ENCODE assay signal across 1 cellular context in the genomic region with DNA sequence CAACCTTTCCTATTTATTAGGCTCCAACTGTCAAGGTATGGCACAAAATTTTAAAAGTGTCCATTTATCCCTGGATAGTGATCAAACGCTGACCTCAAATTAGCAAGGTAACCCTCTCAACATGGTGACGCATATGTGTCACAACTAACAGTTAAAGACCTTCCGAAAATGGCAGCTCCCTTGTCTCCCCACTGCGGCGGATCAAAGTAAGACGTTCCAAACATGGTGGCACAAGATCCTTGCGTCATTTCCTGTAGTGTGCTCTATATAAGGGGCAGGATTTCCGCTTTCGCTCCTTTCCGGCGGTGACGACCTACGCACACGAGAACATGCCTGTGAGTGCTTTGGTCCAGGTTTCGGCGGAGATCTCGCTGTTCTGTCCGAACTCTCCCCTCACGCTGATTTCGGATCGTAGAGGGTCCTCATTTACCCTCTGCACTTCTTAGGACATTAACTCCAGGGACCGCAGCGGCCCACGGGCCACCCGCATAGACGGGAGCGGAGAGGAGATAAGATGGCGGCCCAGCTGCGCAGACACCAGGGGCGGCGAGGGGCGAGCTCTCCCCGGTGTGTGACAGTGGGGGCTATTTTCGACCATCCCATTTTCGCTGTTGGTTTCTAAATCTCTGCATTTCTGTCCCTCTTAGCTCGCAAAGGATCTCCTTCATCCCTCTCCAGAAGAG.
TF ChIP-seq lines count a peak whose summit lies in the region.

A gene (plus strand): TSS at position 295 of the 683 bp plus-strand sequence. CDS start 35 bp downstream, at position 330.

TF ChIP-seq in HepG2, 621 proteins besides CTCF, POLR2A, EP300 and RAD21 (continued from another document and continues in another):
- TF ChIP-seq RNF2 (conservative IDR thresholded peaks at IDR 0.05; ENCODE audit: low read depth) (peak; percentile 46; the same call in 1 of the 2 replicates), TMF1 (CRISPR knock-in tag; IDR thresholded peaks at IDR 0.05; ENCODE audit: low read depth) (no peak), ZNF607 (CRISPR knock-in tag; IDR thresholded peaks at IDR 0.05; ENCODE audit: borderline replicate concordance) (no peak), ZFP36L1 (CRISPR knock-in tag; IDR thresholded peaks at IDR 0.05) (no peak), ARID2 (CRISPR knock-in tag; IDR thresholded peaks at IDR 0.05; ENCODE audit: borderline replicate concordance) (no peak), CBX2 (IDR thresholded peaks at IDR 0.05; ENCODE audit: low read depth, low read length) (no peak), CBX2 (CRISPR knock-in tag; IDR thresholded peaks at IDR 0.05; ENCODE audit: low read depth) (no peak), ZSCAN12 (CRISPR knock-in tag; IDR thresholded peaks at IDR 0.05) (0 out of 2 replicates have a peak, but pooled peaks have one; percentile 24), ZIK1 (CRISPR knock-in tag; IDR thresholded peaks at IDR 0.05; ENCODE audit: borderline replicate concordance, low read depth) (peak; percentile 52; the same call in 1 of the 2 replicates), RFXANK (CRISPR knock-in tag; IDR thresholded peaks at IDR 0.05) (peak; percentile 60; the same call in 1 of the 2 replicates), ZNF619 (CRISPR knock-in tag; IDR thresholded peaks at IDR 0.05) (no peak), ZKSCAN8 (CRISPR knock-in tag; IDR thresholded peaks at IDR 0.05; ENCODE audit: borderline replicate concordance) (peak; percentile 84; the same call in 1 of the 2 replicates), ZMAT3 (CRISPR knock-in tag; conservative IDR thresholded peaks at IDR 0.05) (peak; percentile 69; the same call in 1 of the 2 replicates), ZNF567 (CRISPR knock-in tag; IDR thresholded peaks at IDR 0.05; ENCODE audit: borderline replicate concordance) (no peak), ZNF816 (CRISPR knock-in tag; IDR thresholded peaks at IDR 0.05; ENCODE audit: borderline replicate concordance) (no peak), RBFOX2 (IDR thresholded peaks at IDR 0.05; ENCODE audit: low read depth, low read length) (peak; percentile 80), ZNF660 (CRISPR knock-in tag; IDR thresholded peaks at IDR 0.05; ENCODE audit: borderline replicate concordance, low read depth) (no peak), KLF16 (CRISPR knock-in tag; IDR thresholded peaks at IDR 0.05) (peak in 1 of 2 experiments; percentile 95; a peak in 2 of 4 replicates)
- TF ChIP-seq, protein P1, sequence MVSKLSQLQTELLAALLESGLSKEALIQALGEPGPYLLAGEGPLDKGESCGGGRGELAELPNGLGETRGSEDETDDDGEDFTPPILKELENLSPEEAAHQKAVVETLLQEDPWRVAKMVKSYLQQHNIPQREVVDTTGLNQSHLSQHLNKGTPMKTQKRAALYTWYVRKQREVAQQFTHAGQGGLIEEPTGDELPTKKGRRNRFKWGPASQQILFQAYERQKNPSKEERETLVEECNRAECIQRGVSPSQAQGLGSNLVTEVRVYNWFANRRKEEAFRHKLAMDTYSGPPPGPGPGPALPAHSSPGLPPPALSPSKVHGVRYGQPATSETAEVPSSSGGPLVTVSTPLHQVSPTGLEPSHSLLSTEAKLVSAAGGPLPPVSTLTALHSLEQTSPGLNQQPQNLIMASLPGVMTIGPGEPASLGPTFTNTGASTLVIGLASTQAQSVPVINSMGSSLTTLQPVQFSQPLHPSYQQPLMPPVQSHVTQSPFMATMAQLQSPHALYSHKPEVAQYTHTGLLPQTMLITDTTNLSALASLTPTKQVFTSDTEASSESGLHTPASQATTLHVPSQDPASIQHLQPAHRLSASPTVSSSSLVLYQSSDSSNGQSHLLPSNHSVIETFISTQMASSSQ (IDR thresholded peaks at IDR 0.05; ENCODE audit: low read depth) = 0 out of 2 replicates have a peak, but pooled peaks have one; percentile 34
- TF ChIP-seq, protein P1 (CRISPR knock-in tag; IDR thresholded peaks at IDR 0.05; ENCODE audit: borderline replicate concordance) = peak; percentile 73; the same call in 1 of the 2 replicates
- TF ChIP-seq, protein P2, sequence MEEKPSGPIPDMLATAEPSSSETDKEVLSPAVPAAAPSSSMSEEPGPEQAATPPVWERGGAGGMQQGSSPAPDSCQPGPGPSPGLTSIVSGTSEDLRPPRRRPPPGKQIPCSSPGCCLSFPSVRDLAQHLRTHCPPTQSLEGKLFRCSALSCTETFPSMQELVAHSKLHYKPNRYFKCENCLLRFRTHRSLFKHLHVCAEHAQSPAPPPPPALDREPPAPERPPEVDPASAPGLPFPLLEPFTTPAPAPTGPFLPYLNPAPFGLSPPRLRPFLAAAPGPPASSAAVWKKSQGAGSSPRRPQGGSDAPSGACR (CRISPR knock-in tag; IDR thresholded peaks at IDR 0.05) = peak; percentile 49; the same call in 1 of the 2 replicates
- TF ChIP-seq, protein P3, sequence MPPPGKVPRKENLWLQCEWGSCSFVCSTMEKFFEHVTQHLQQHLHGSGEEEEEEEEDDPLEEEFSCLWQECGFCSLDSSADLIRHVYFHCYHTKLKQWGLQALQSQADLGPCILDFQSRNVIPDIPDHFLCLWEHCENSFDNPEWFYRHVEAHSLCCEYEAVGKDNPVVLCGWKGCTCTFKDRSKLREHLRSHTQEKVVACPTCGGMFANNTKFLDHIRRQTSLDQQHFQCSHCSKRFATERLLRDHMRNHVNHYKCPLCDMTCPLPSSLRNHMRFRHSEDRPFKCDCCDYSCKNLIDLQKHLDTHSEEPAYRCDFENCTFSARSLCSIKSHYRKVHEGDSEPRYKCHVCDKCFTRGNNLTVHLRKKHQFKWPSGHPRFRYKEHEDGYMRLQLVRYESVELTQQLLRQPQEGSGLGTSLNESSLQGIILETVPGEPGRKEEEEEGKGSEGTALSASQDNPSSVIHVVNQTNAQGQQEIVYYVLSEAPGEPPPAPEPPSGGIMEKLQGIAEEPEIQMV (CRISPR knock-in tag; IDR thresholded peaks at IDR 0.05; ENCODE audit: low read depth) = peak; percentile 78; the same call in 1 of the 2 replicates
- TF ChIP-seq, protein P4, sequence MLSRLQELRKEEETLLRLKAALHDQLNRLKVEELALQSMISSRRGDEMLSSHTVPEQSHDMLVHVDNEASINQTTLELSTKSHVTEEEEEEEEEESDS (CRISPR knock-in tag; IDR thresholded peaks at IDR 0.05; ENCODE audit: borderline replicate concordance) = no peak
- TF ChIP-seq, protein P5, sequence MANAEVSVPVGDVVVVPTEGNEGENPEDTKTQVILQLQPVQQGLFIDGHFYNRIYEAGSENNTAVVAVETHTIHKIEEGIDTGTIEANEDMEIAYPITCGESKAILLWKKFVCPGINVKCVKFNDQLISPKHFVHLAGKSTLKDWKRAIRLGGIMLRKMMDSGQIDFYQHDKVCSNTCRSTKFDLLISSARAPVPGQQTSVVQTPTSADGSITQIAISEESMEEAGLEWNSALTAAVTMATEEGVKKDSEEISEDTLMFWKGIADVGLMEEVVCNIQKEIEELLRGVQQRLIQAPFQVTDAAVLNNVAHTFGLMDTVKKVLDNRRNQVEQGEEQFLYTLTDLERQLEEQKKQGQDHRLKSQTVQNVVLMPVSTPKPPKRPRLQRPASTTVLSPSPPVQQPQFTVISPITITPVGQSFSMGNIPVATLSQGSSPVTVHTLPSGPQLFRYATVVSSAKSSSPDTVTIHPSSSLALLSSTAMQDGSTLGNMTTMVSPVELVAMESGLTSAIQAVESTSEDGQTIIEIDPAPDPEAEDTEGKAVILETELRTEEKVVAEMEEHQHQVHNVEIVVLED (CRISPR knock-in tag; IDR thresholded peaks at IDR 0.05; ENCODE audit: borderline replicate concordance) = peak; percentile 86; the same call in 1 of the 2 replicates
- TF ChIP-seq, protein P6, sequence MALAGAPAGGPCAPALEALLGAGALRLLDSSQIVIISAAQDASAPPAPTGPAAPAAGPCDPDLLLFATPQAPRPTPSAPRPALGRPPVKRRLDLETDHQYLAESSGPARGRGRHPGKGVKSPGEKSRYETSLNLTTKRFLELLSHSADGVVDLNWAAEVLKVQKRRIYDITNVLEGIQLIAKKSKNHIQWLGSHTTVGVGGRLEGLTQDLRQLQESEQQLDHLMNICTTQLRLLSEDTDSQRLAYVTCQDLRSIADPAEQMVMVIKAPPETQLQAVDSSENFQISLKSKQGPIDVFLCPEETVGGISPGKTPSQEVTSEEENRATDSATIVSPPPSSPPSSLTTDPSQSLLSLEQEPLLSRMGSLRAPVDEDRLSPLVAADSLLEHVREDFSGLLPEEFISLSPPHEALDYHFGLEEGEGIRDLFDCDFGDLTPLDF (CRISPR knock-in tag; IDR thresholded peaks at IDR 0.05) = no peak
- TF ChIP-seq, protein P7, sequence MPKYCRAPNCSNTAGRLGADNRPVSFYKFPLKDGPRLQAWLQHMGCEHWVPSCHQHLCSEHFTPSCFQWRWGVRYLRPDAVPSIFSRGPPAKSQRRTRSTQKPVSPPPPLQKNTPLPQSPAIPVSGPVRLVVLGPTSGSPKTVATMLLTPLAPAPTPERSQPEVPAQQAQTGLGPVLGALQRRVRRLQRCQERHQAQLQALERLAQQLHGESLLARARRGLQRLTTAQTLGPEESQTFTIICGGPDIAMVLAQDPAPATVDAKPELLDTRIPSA (CRISPR knock-in tag; IDR thresholded peaks at IDR 0.05; ENCODE audit: borderline replicate concordance) = no peak
- TF ChIP-seq, protein P8, sequence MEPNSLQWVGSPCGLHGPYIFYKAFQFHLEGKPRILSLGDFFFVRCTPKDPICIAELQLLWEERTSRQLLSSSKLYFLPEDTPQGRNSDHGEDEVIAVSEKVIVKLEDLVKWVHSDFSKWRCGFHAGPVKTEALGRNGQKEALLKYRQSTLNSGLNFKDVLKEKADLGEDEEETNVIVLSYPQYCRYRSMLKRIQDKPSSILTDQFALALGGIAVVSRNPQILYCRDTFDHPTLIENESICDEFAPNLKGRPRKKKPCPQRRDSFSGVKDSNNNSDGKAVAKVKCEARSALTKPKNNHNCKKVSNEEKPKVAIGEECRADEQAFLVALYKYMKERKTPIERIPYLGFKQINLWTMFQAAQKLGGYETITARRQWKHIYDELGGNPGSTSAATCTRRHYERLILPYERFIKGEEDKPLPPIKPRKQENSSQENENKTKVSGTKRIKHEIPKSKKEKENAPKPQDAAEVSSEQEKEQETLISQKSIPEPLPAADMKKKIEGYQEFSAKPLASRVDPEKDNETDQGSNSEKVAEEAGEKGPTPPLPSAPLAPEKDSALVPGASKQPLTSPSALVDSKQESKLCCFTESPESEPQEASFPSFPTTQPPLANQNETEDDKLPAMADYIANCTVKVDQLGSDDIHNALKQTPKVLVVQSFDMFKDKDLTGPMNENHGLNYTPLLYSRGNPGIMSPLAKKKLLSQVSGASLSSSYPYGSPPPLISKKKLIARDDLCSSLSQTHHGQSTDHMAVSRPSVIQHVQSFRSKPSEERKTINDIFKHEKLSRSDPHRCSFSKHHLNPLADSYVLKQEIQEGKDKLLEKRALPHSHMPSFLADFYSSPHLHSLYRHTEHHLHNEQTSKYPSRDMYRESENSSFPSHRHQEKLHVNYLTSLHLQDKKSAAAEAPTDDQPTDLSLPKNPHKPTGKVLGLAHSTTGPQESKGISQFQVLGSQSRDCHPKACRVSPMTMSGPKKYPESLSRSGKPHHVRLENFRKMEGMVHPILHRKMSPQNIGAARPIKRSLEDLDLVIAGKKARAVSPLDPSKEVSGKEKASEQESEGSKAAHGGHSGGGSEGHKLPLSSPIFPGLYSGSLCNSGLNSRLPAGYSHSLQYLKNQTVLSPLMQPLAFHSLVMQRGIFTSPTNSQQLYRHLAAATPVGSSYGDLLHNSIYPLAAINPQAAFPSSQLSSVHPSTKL (CRISPR knock-in tag; IDR thresholded peaks at IDR 0.05) = peak; percentile 67
- TF ChIP-seq, protein P9, sequence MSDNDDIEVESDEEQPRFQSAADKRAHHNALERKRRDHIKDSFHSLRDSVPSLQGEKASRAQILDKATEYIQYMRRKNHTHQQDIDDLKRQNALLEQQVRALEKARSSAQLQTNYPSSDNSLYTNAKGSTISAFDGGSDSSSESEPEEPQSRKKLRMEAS (IDR thresholded peaks at IDR 0.05) = peak; percentile 66; the same call in 1 of the 2 replicates
- TF ChIP-seq, protein P10, sequence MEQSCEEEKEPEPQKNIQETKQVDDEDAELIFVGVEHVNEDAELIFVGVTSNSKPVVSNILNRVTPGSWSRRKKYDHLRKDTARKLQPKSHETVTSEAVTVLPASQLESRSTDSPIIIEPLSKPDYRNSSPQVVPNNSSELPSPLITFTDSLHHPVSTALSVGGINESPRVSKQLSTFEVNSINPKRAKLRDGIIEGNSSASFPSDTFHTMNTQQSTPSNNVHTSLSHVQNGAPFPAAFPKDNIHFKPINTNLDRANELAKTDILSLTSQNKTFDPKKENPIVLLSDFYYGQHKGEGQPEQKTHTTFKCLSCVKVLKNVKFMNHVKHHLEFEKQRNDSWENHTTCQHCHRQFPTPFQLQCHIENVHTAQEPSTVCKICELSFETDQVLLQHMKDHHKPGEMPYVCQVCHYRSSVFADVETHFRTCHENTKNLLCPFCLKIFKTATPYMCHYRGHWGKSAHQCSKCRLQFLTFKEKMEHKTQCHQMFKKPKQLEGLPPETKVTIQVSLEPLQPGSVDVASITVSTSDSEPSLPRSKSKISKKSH (CRISPR knock-in tag; IDR thresholded peaks at IDR 0.05; ENCODE audit: borderline replicate concordance) = no peak; the same call in 1 of the 2 replicates
- TF ChIP-seq, protein P11, sequence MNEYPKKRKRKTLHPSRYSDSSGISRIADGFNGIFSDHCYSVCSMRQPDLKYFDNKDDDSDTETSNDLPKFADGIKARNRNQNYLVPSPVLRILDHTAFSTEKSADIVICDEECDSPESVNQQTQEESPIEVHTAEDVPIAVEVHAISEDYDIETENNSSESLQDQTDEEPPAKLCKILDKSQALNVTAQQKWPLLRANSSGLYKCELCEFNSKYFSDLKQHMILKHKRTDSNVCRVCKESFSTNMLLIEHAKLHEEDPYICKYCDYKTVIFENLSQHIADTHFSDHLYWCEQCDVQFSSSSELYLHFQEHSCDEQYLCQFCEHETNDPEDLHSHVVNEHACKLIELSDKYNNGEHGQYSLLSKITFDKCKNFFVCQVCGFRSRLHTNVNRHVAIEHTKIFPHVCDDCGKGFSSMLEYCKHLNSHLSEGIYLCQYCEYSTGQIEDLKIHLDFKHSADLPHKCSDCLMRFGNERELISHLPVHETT (CRISPR knock-in tag; conservative IDR thresholded peaks at IDR 0.05) = no peak; the same call in none of the 2 replicates
- TF ChIP-seq, protein P12, sequence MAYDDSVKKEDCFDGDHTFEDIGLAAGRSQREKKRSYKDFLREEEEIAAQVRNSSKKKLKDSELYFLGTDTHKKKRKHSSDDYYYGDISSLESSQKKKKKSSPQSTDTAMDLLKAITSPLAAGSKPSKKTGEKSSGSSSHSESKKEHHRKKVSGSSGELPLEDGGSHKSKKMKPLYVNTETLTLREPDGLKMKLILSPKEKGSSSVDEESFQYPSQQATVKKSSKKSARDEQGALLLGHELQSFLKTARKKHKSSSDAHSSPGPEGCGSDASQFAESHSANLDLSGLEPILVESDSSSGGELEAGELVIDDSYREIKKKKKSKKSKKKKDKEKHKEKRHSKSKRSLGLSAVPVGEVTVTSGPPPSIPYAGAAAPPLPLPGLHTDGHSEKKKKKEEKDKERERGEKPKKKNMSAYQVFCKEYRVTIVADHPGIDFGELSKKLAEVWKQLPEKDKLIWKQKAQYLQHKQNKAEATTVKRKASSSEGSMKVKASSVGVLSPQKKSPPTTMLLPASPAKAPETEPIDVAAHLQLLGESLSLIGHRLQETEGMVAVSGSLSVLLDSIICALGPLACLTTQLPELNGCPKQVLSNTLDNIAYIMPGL (CRISPR knock-in tag; IDR thresholded peaks at IDR 0.05; ENCODE audit: borderline replicate concordance in 1 of 2, low read depth in 1 of 2) = peak; percentile 80 to 92; a peak in 3 of 4 replicates
